9 cellular contexts compared by ENCODE assay signal in genomic region chr6:40894962-40895799, GRCh38.
A peak's percentile ranks its signal among the peaks of the same experiment; 100 is the strongest.
DNase-seq lines count a peak whose midpoint lies in the region; ATAC-seq, FAIRE-seq and TF ChIP-seq lines count a peak whose summit lies in the region.
"Had no signal": no experiment of that assay in that cellular context is flagged by ENCODE, and none has a peak within 500 bp of the region (broad histone marks: within the 10 kb centered on the region; RNA-seq: fewer than 3 reads in every experiment).

No MANE protein-coding gene starts in this region.

- H3K4me1 Mint-ChIP-seq in activated CD8-positive, alpha-beta memory T cell treated with anti-CD3 and anti-CD28 coated beads, Interleukin-2, amount 10 ng/mL, durations not matched to agents 7 days and 5 days: no peaks in the 10 kb centered on the region

- no peaks in the 10 kb centered on the region for H3K9me3 Mint-ChIP-seq in activated CD8-positive, alpha-beta memory T cell treated with anti-CD3 and anti-CD28 coated beads, Interleukin-2, amount 10 ng/mL, durations not matched to agents 7 days and 5 days (ENCODE audit: low read depth)

- H3K4me1 ChIP-seq in ovary (ENCODE audit: insufficient read depth): peaks cover 19% of the 10 kb centered on the region

- H3K36me3 ChIP-seq in ovary: no peaks in the 10 kb centered on the region

- peaks cover 12% of the 10 kb centered on the region for H3K27me3 Mint-ChIP-seq in activated CD8-positive, alpha-beta memory T cell treated with anti-CD3 and anti-CD28 coated beads, Interleukin-2, amount 10 ng/mL, durations not matched to agents 7 days and 5 days

- H3K4me3 Mint-ChIP-seq in activated CD8-positive, alpha-beta memory T cell treated with anti-CD3 and anti-CD28 coated beads, Interleukin-2, amount 10 ng/mL, durations not matched to agents 7 days and 5 days: no peak overlapping the region

- intact Hi-C loops in ovary (cut with DNase I): loop anchor here in 3 of 4 donors (5.0 to 10.0 kb wide), 2 partner anchors 130 to 137 kb away; no protein-coding TSS in a partner anchor

- no peak for ATAC-seq in activated CD8-positive, alpha-beta memory T cell treated with anti-CD3 and anti-CD28 coated beads, Interleukin-2, amount 10 ng/mL, durations not matched to agents 7 days and 5 days
- no peak for ATAC-seq in HG03457 (IDR thresholded peaks at IDR 0.05; ENCODE audit: unreplicated experiment)

- no peak overlapping the region for H3K27ac Mint-ChIP-seq in activated CD8-positive, alpha-beta memory T cell treated with anti-CD3 and anti-CD28 coated beads, Interleukin-2, amount 10 ng/mL, durations not matched to agents 7 days and 5 days

- TF ChIP-seq EP300 in ovary (IDR thresholded peaks at IDR 0.05): no peak

- FAIRE-seq in RCC 7860 (lab: Jason Lieb, UNC): peak; percentile 64
- FAIRE-seq: colon had no signal

- TF ChIP-seq CTCF in fibroblast of the aortic adventitia (IDR thresholded peaks at IDR 0.05; ENCODE audit: insufficient read depth, low read length) (peak; percentile 66), ovary (IDR thresholded peaks at IDR 0.05) (peak; percentile 20 to 51 (median 20))

- no peaks in the 10 kb centered on the region for H3K27me3 ChIP-seq in ovary

- no peak overlapping the region for H3K4me3 ChIP-seq in fibroblast of the aortic adventitia (ENCODE audit: low read depth, low read length)
- H3K4me3 ChIP-seq in ovary: no peak overlapping the region

- peak overlapping the region in 1 of 2 donors; percentile 32 for H3K27ac ChIP-seq in ovary

- 35 to 46% (median 41%) methylated on average over 14 of the region's 14 CpGs for WGBS in ovary, 3 donors

- CTCF ChIA-PET in activated CD8-positive, alpha-beta memory T cell treated with anti-CD3 and anti-CD28 coated beads, Interleukin-2, amount 10 ng/mL, durations not matched to agents 7 days and 5 days (lab: Charles Lee): interaction anchor here (1.3 kb wide), 1 partner anchor 132 kb away, joined by 5 read pairs; no protein-coding TSS in a partner anchor

- DNase-seq in EH (ENCODE audit: low read depth) (peak; percentile 74), RCC 7860 (ENCODE audit: low spot score) (peak; percentile 85), fibroblast of the aortic adventitia (ENCODE audit: low read depth) (peak; percentile 44), ovary (peak; percentile 53 to 66 (median 57)), DMS79 (lab: John Stamatoyannopoulos, UW) (no peak)
- DNase-seq in activated CD8-positive, alpha-beta memory T cell treated with anti-CD3 and anti-CD28 coated beads, Interleukin-2, amount 10 ng/mL, durations not matched to agents 7 days and 5 days: no peak
- no peak for DNase-seq in stimulated activated naive CD4-positive, alpha-beta T cell (lab: John Stamatoyannopoulos, UW)

- no peaks in the 10 kb centered on the region for H3K9me3 ChIP-seq in ovary

- no peaks in the 10 kb centered on the region for H3K36me3 Mint-ChIP-seq in activated CD8-positive, alpha-beta memory T cell treated with anti-CD3 and anti-CD28 coated beads, Interleukin-2, amount 10 ng/mL, durations not matched to agents 7 days and 5 days

- no peak for TF ChIP-seq POLR2A in ovary (IDR thresholded peaks at IDR 0.05)

Comparison
In these comparisons a context has a peak if more than half of its experiments do, and no peak if none do; other contexts are left out.
1. DNase-seq: peak in EH (single experiment), RCC 7860 (single experiment), fibroblast of the aortic adventitia (single experiment) and ovary (5 of 5); none in activated CD8-positive, alpha-beta memory T cell treated with anti-CD3 and anti-CD28 coated beads, Interleukin-2, amount 10 ng/mL, durations not matched to agents 7 days and 5 days (single experiment), stimulated activated naive CD4-positive, alpha-beta T cell (0 of 6) and DMS79 (single experiment).